18 cellular contexts compared by ENCODE assay signal in genomic region chr3:148758303-148758884, GRCh38.
A peak's percentile ranks its signal among the peaks of the same experiment; 100 is the strongest.
DNase-seq lines count a peak whose midpoint lies in the region; ATAC-seq and TF ChIP-seq lines count a peak whose summit lies in the region.
"Had no signal": no experiment of that assay in that cellular context is flagged by ENCODE, and none has a peak within 500 bp of the region (broad histone marks: within the 10 kb centered on the region; RNA-seq: fewer than 3 reads in every experiment).

No MANE protein-coding gene starts in this region.

- intact Hi-C loops in dorsolateral prefrontal cortex (cut with DNase I) = no loop called here

- POLR2A ChIA-PET in CD8-positive, alpha-beta memory T cell (lab: Charles Lee) = no interaction called here

- peak overlapping the region in 1 of 59 donors; percentile 6 for H3K27ac ChIP-seq in dorsolateral prefrontal cortex
- H3K27ac ChIP-seq in CD8-positive, alpha-beta memory T cell (ENCODE audit: low read depth, low read length) = no peak overlapping the region
- H3K27ac ChIP-seq: A549, BLaER1 had no signal

- H3K36me3 Mint-ChIP-seq in nephron (ENCODE audit: low read depth) = no peaks in the 10 kb centered on the region
- H3K36me3 Mint-ChIP-seq in CD8-positive, alpha-beta memory T cell = no peaks in the 10 kb centered on the region
- H3K36me3 Mint-ChIP-seq: CD4-positive, alpha-beta memory T cell had no signal

- peak overlapping the region; percentile 29 to 59 (median 54) for H3K27ac Mint-ChIP-seq in nephron
- no peak overlapping the region for H3K27ac Mint-ChIP-seq in CD8-positive, alpha-beta memory T cell
- H3K27ac Mint-ChIP-seq: CD4-positive, alpha-beta memory T cell had no signal

- no peaks in the 10 kb centered on the region for H3K4me1 ChIP-seq in CD8-positive, alpha-beta memory T cell (ENCODE audit: insufficient read depth, low read length)
- H3K4me1 ChIP-seq: A549, BLaER1 had no signal

- H3K27me3 ChIP-seq in dorsolateral prefrontal cortex = peaks cover 0 to 5% (median 0%) of the 10 kb centered on the region in 45 donors
- no peaks in the 10 kb centered on the region for H3K27me3 ChIP-seq in CD8-positive, alpha-beta memory T cell (ENCODE audit: insufficient read depth, low read length, poor library complexity, severe bottlenecking)
- H3K27me3 ChIP-seq: BLaER1 had no signal

- no peaks in the 10 kb centered on the region for H3K9me3 ChIP-seq in CD8-positive, alpha-beta memory T cell (ENCODE audit: low read length)
- H3K9me3 ChIP-seq: A549, BLaER1, SK-N-SH had no signal

- peaks cover 20% of the 10 kb centered on the region for H3K4me1 Mint-ChIP-seq in nephron
- no peaks in the 10 kb centered on the region for H3K4me1 Mint-ChIP-seq in CD8-positive, alpha-beta memory T cell
- H3K4me1 Mint-ChIP-seq: CD4-positive, alpha-beta memory T cell had no signal

- peaks cover 5% of the 10 kb centered on the region for H3K27me3 Mint-ChIP-seq in nephron (ENCODE audit: low read depth)
- H3K27me3 Mint-ChIP-seq in CD8-positive, alpha-beta memory T cell = no peaks in the 10 kb centered on the region
- H3K27me3 Mint-ChIP-seq: CD4-positive, alpha-beta memory T cell had no signal

- peak overlapping the region in 45 of 59 donors; percentile 3 to 55 (median 25) for H3K4me3 ChIP-seq in dorsolateral prefrontal cortex
- no peak overlapping the region for H3K4me3 ChIP-seq in retinal pigment epithelial cell (ENCODE audit: low read length)
- no peak overlapping the region for H3K4me3 ChIP-seq in CD8-positive, alpha-beta memory T cell (ENCODE audit: low read length)
- H3K4me3 ChIP-seq: A549, BLaER1 had no signal

- CTCF ChIA-PET in CD8-positive, alpha-beta memory T cell (lab: Charles Lee) = no interaction called here

- ATAC-seq in HG02588 (IDR thresholded peaks at IDR 0.05; ENCODE audit: unreplicated experiment) = no peak
- ATAC-seq: A549, Right ventricle myocardium inferior had no signal

- H3K36me3 ChIP-seq in CD8-positive, alpha-beta memory T cell (ENCODE audit: insufficient read depth, low read length) = no peaks in the 10 kb centered on the region
- H3K36me3 ChIP-seq: BLaER1 had no signal

- no peaks in the 10 kb centered on the region for H3K9me3 Mint-ChIP-seq in nephron
- H3K9me3 Mint-ChIP-seq in CD8-positive, alpha-beta memory T cell = peaks cover 0 to 2% (median 0%) of the 10 kb centered on the region in 5 donors

- no peak overlapping the region for H3K4me3 Mint-ChIP-seq in nephron
- no peak overlapping the region for H3K4me3 Mint-ChIP-seq in CD8-positive, alpha-beta memory T cell
- H3K4me3 Mint-ChIP-seq: CD4-positive, alpha-beta memory T cell had no signal

- TF ChIP-seq CTCF in dorsolateral prefrontal cortex (IDR thresholded peaks at IDR 0.05 in 54 of 56, conservative IDR thresholded peaks at IDR 0.05 in 2 of 56; ENCODE audit: low read depth in 1 of 56, partially characterized antibody in 56 of 56) (no peak), nephron (IDR thresholded peaks at IDR 0.05; ENCODE audit: unreplicated experiment in 3 of 3) (no peak), retinal pigment epithelial cell (conservative IDR thresholded peaks at IDR 0.05; ENCODE audit: low read depth, low read length) (no peak)

- DNase-seq in GM04504 (ENCODE audit: low read depth) (peak; percentile 17), dorsolateral prefrontal cortex (no peak), retinal pigment epithelial cell (ENCODE audit: low read depth) (peak; percentile 71), HPDE6-E6E7 (ENCODE audit: extremely low spot score) (no peak), iPS-NIHi11 (ENCODE audit: low spot score) (no peak)
- no peak for DNase-seq in CD8-positive, alpha-beta memory T cell
- DNase-seq: Calu3; CD4-positive, alpha-beta memory T cell; DMS53; NCI-H1048; NCI-H1436; NCI-H2081; SK-N-SH had no signal

Comparison
In these comparisons a context has a peak if more than half of its experiments do, and no peak if none do; other contexts are left out.
1. DNase-seq: peak in GM04504 (single experiment) and retinal pigment epithelial cell (single experiment); none in dorsolateral prefrontal cortex (0 of 10), HPDE6-E6E7 (single experiment), CD8-positive, alpha-beta memory T cell (0 of 5) and iPS-NIHi11 (single experiment).
2. H3K4me3 ChIP-seq: peak in dorsolateral prefrontal cortex (45 of 59); none in retinal pigment epithelial cell (single experiment) and CD8-positive, alpha-beta memory T cell (single experiment).
3. H3K27ac Mint-ChIP-seq: peak in nephron (3 of 3); none in CD8-positive, alpha-beta memory T cell (0 of 8).